In the genomic region with DNA sequence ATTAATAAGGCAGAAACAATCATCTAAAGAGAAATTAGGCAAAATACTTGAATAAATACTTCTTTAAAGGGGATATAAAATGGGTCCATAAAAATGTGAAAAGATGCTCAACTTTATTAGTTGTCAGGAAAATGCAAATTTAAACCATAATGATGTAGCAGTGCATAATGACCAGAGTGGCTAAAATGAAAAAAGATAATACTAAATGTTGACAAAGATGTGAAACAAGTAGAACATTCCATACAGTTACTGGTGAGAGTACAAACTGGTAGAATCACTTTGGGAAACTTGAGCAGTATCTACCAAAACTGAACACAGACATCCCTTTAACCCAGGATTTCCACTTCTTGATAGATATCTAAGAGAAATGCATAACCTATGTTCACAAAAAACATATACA, we compare ENCODE assay signal across 22 cellular contexts. TPM values are rescaled to one million over a fixed set of nuclear protein-coding genes. Genes with fewer than 3 reads are reported as not detected.
DNase-seq lines count a peak whose midpoint lies in the region; ATAC-seq, FAIRE-seq and TF ChIP-seq lines count a peak whose summit lies in the region.
"Had no signal": no experiment of that assay in that cellular context is flagged by ENCODE, and none has a peak within 500 bp of the region (broad histone marks: within the 10 kb centered on the region; RNA-seq: fewer than 3 reads in every experiment).

No MANE protein-coding gene starts in this region.

- no peak for TF ChIP-seq EP300 in SK-N-SH (IDR thresholded peaks at IDR 0.05; ENCODE audit: borderline replicate concordance in 1 of 2, low read depth in 1 of 2, low read length in 1 of 2)

- H3K4me3 Mint-ChIP-seq in activated CD4-positive, alpha-beta memory T cell treated with anti-CD3 and anti-CD28 coated beads for 36 hours = no peak overlapping the region
- H3K4me3 Mint-ChIP-seq: CD8-positive, alpha-beta T cell had no signal

- H3K27me3 Mint-ChIP-seq in activated CD4-positive, alpha-beta memory T cell treated with anti-CD3 and anti-CD28 coated beads for 36 hours = peaks cover 16% of the 10 kb centered on the region

- intact Hi-C loops in PC-3 (cut with micrococcal nuclease) (no loop called here), endothelial cell of umbilical vein (cut with micrococcal nuclease) (loop anchor here (10.0 kb wide), 1 partner anchor 300 kb away; no protein-coding TSS in a partner anchor)
- intact Hi-C loops in activated CD4-positive, alpha-beta memory T cell treated with anti-CD3 and anti-CD28 coated beads for 36 hours (cut with micrococcal nuclease) = no loop called here

- ATAC-seq in SK-N-SH treated with all-trans-retinoic acid at 6 μM for 48 hours = no peak
- ATAC-seq in PC-3 = no peak
- ATAC-seq: CD8-positive, alpha-beta T cell had no signal

- peaks cover 100% of the 10 kb centered on the region for H3K79me2 ChIP-seq in SK-N-SH (ENCODE audit: insufficient read depth)
- peaks cover 95% of the 10 kb centered on the region for H3K79me2 ChIP-seq in PC-3 (ENCODE audit: low read length)
- H3K79me2 ChIP-seq in endothelial cell of umbilical vein (ENCODE audit: control insufficient read depth, insufficient read depth, low read length) = peaks cover 97% of the 10 kb centered on the region

- TF ChIP-seq RAD21 in SK-N-SH (IDR thresholded peaks at IDR 0.05; ENCODE audit: low read length) = no peak

- H3K9me2 ChIP-seq in SK-N-SH (no peaks in the 10 kb centered on the region), PC-3 (replicated peaks; ENCODE audit: low read length) (no peaks in the 10 kb centered on the region)

- no peak for TF ChIP-seq CTCF in SK-N-SH (IDR thresholded peaks at IDR 0.05)
- TF ChIP-seq CTCF in PC-3 (conservative IDR thresholded peaks at IDR 0.05; ENCODE audit: low read depth, low read length) = no peak
- TF ChIP-seq CTCF in endothelial cell of umbilical vein (IDR thresholded peaks at IDR 0.05; ENCODE audit: extremely low read depth in 1 of 2, insufficient read depth in 1 of 2, low read depth in 1 of 2, low read length in 2 of 2) = no peak
- TF ChIP-seq CTCF in WERI-Rb-1 (IDR thresholded peaks at IDR 0.05; ENCODE audit: low read depth, low read length) = no peak

- DNase-seq in SK-N-SH = no peak
- DNase-seq in PC-3 = no peak
- no peak for DNase-seq in endothelial cell of umbilical vein (ENCODE audit: low read depth, low spot score)
- DNase-seq in COR-L47 (lab: John Stamatoyannopoulos, UW) = no peak
- no peak for DNase-seq in WERI-Rb-1
- DNase-seq in activated CD4-positive, alpha-beta memory T cell treated with anti-CD3 and anti-CD28 coated beads for 36 hours = no peak
- DNase-seq: CD8-positive, alpha-beta T cell; DMS53; EL; H7; Kasumi-1; NCI-H1105; NCI-H2081; NCI-H2171 treated with DMSO at 0.1 percent for 48 hours; NCI-H446 treated with DMSO at 0.1 percent for 48 hours; SHP77 treated with DMSO at 0.1 percent for 48 hours had no signal

- no peaks in the 10 kb centered on the region for H3K27me3 ChIP-seq in SK-N-SH (ENCODE audit: insufficient read depth)
- no peaks in the 10 kb centered on the region for H3K27me3 ChIP-seq in PC-3 (ENCODE audit: low read length)
- H3K27me3 ChIP-seq in endothelial cell of umbilical vein (ENCODE audit: control insufficient read depth in 2 of 2, insufficient read depth in 2 of 2, low read length in 2 of 2) = no peaks in the 10 kb centered on the region
- H3K27me3 ChIP-seq in skeletal muscle satellite cell (ENCODE audit: control insufficient read depth, insufficient read depth, low read length) = no peaks in the 10 kb centered on the region
- peaks cover 6% of the 10 kb centered on the region for H3K27me3 ChIP-seq in WERI-Rb-1 (ENCODE audit: insufficient read depth, low read depth, severe bottlenecking)
- H3K27me3 ChIP-seq: BLaER1 treated with 17β-estradiol and CSF1 and Interleukin-3, amounts not matched to agents 10 nM and 100 nM had no signal

- H3K4me2 ChIP-seq in SK-N-SH = peak overlapping the region; percentile 66
- peak overlapping the region; percentile 88; the same call in 1 of the 2 replicates for H3K4me2 ChIP-seq in PC-3 (ENCODE audit: low read length)
- H3K4me2 ChIP-seq in endothelial cell of umbilical vein (ENCODE audit: insufficient read depth, low read length) = peak overlapping the region; percentile 95
- H3K4me2 ChIP-seq in skeletal muscle satellite cell (ENCODE audit: low read length) = peak overlapping the region; percentile 86
- H3K4me2 ChIP-seq: BLaER1 treated with 17β-estradiol and CSF1 and Interleukin-3, amounts not matched to agents 10 nM and 100 nM had no signal

- no peaks in the 10 kb centered on the region for H3K9me1 ChIP-seq in endothelial cell of umbilical vein (replicated peaks; ENCODE audit: control insufficient read depth, extremely low read depth, insufficient read depth, low read length)

- H3K9ac ChIP-seq in SK-N-SH (no peak overlapping the region), PC-3 (ENCODE audit: low read length) (no peak overlapping the region), endothelial cell of umbilical vein (replicated peaks; ENCODE audit: extremely low read depth, insufficient read depth, low read length) (no peak overlapping the region), skeletal muscle satellite cell (ENCODE audit: low read depth, low read length) (no peak overlapping the region)
- H3K9ac ChIP-seq: BLaER1 treated with 17β-estradiol and CSF1 and Interleukin-3, amounts not matched to agents 10 nM and 100 nM had no signal

- H2AFZ ChIP-seq in SK-N-SH (ENCODE audit: low read depth) (no peak overlapping the region), PC-3 (ENCODE audit: low read length) (no peak overlapping the region), endothelial cell of umbilical vein (ENCODE audit: low read depth, low read length) (no peak overlapping the region)

- H3K4me1 ChIP-seq in SK-N-SH (ENCODE audit: control insufficient read depth in 1 of 2, insufficient read depth in 2 of 2, low read depth in 1 of 2, low read length in 1 of 2) (peaks cover 8 to 12% of the 10 kb centered on the region in 2 experiments; a peak in 3 of 4 replicates), PC-3 (ENCODE audit: insufficient read depth, low read length) (peaks cover 36% of the 10 kb centered on the region), endothelial cell of umbilical vein (ENCODE audit: control insufficient read depth, extremely low read depth, insufficient read depth, low read length) (peaks cover 39% of the 10 kb centered on the region), skeletal muscle satellite cell (ENCODE audit: control insufficient read depth, insufficient read depth, low read length) (peaks cover 27% of the 10 kb centered on the region)
- H3K4me1 ChIP-seq: BLaER1 treated with 17β-estradiol and CSF1 and Interleukin-3, amounts not matched to agents 10 nM and 100 nM had no signal

- peak overlapping the region in 1 of 2 experiments; percentile 73; a peak in 2 of 4 replicates for H3K4me3 ChIP-seq in SK-N-SH (ENCODE audit: low read depth in 2 of 2, low read length in 1 of 2)
- H3K4me3 ChIP-seq in PC-3 (ENCODE audit: low read length) = peak overlapping the region; percentile 74
- peak overlapping the region in 1 of 3 experiments; percentile 92 for H3K4me3 ChIP-seq in endothelial cell of umbilical vein (replicated peaks in 1 of 3; ENCODE audit: insufficient read depth in 1 of 3, low read depth in 1 of 3, low read length in 3 of 3)
- peak overlapping the region; percentile 75 for H3K4me3 ChIP-seq in skeletal muscle satellite cell (ENCODE audit: low read length)
- no peak overlapping the region for H3K4me3 ChIP-seq in WERI-Rb-1 (ENCODE audit: low read depth, low read length)
- H3K4me3 ChIP-seq: BLaER1 treated with 17β-estradiol and CSF1 and Interleukin-3, amounts not matched to agents 10 nM and 100 nM had no signal

- no peak for TF ChIP-seq POLR2A in endothelial cell of umbilical vein (IDR thresholded peaks at IDR 0.05; ENCODE audit: low read depth, low read length)

- H3K9me3 ChIP-seq in SK-N-SH (peaks cover 9% of the 10 kb centered on the region; the same call in 1 of the 2 replicates), PC-3 (ENCODE audit: low read length) (no peaks in the 10 kb centered on the region), endothelial cell of umbilical vein (replicated peaks; ENCODE audit: control insufficient read depth, insufficient read depth, low read length) (no peaks in the 10 kb centered on the region), skeletal muscle satellite cell (replicated peaks; ENCODE audit: low read length) (peaks cover 6% of the 10 kb centered on the region), WERI-Rb-1 (ENCODE audit: severe bottlenecking) (peaks cover 4% of the 10 kb centered on the region)

- dilution Hi-C loops in endothelial cell of umbilical vein (cut with MboI; ENCODE audit: extremely low pct_ligation_motif_present, low sequenced_read_pairs) = no loop called here

- CTCF ChIA-PET in SK-N-SH (lab: Yijun Ruan, JAX) (no interaction called here), PC-3 (lab: Charles Lee) (no interaction called here), endothelial cell of umbilical vein (lab: Charles Lee) (no interaction called here)
- CTCF ChIA-PET in activated CD4-positive, alpha-beta memory T cell treated with anti-CD3 and anti-CD28 coated beads for 36 hours (lab: Charles Lee) = no interaction called here

- H3K36me3 ChIP-seq in SK-N-SH (replicated peaks in 1 of 2; ENCODE audit: control insufficient read depth in 1 of 2, insufficient read depth in 2 of 2, low read length in 1 of 2) (peaks cover 22 to 83% of the 10 kb centered on the region in 2 experiments), PC-3 (ENCODE audit: low read depth, low read length) (peaks cover 12% of the 10 kb centered on the region), endothelial cell of umbilical vein (ENCODE audit: control insufficient read depth in 2 of 2, extremely low read depth in 1 of 2, insufficient read depth in 2 of 2, low read length in 2 of 2) (no peaks in the 10 kb centered on the region), skeletal muscle satellite cell (ENCODE audit: insufficient read depth, low read length) (peaks cover 34% of the 10 kb centered on the region), WERI-Rb-1 (no peaks in the 10 kb centered on the region)
- H3K36me3 ChIP-seq: BLaER1 treated with 17β-estradiol and CSF1 and Interleukin-3, amounts not matched to agents 10 nM and 100 nM had no signal

- peaks cover 50% of the 10 kb centered on the region for H3F3A ChIP-seq in SK-N-SH (replicated peaks; ENCODE audit: insufficient read depth)
- peaks cover 9% of the 10 kb centered on the region for H3F3A ChIP-seq in PC-3 (ENCODE audit: low read length, unreplicated experiment)

- peaks cover 3% of the 10 kb centered on the region for H3K4me1 Mint-ChIP-seq in activated CD4-positive, alpha-beta memory T cell treated with anti-CD3 and anti-CD28 coated beads for 36 hours (ENCODE audit: low read depth)
- H3K4me1 Mint-ChIP-seq: IgD-negative memory B cell had no signal

- H3K27ac ChIP-seq in SK-N-SH (ENCODE audit: low read depth in 2 of 2, low read length in 1 of 2) = peak overlapping the region in 1 of 2 experiments; percentile 95; a peak in 1 of 4 replicates
- H3K27ac ChIP-seq in PC-3 (ENCODE audit: low read length) = no peak overlapping the region
- H3K27ac ChIP-seq in endothelial cell of umbilical vein (ENCODE audit: insufficient read depth, low read depth, low read length) = no peak overlapping the region
- no peak overlapping the region for H3K27ac ChIP-seq in WERI-Rb-1
- H3K27ac ChIP-seq: 22Rv1; BLaER1 treated with 17β-estradiol and CSF1 and Interleukin-3, amounts not matched to agents 10 nM and 100 nM had no signal

- H3K36me3 Mint-ChIP-seq in activated CD4-positive, alpha-beta memory T cell treated with anti-CD3 and anti-CD28 coated beads for 36 hours = peaks cover 3% of the 10 kb centered on the region
- H3K36me3 Mint-ChIP-seq: CD8-positive, alpha-beta T cell had no signal

- POLR2A ChIA-PET in SK-N-SH (lab: Yijun Ruan, JAX) = no interaction called here
- POLR2A ChIA-PET in PC-3 (lab: Charles Lee; ENCODE audit: unreplicated experiment) = no interaction called here
- POLR2A ChIA-PET in endothelial cell of umbilical vein (lab: Charles Lee) = no interaction called here
- POLR2A ChIA-PET in activated CD4-positive, alpha-beta memory T cell treated with anti-CD3 and anti-CD28 coated beads for 36 hours (lab: Charles Lee) = no interaction called here

- FAIRE-seq in endothelial cell of umbilical vein (lab: Jason Lieb, UNC) = no peak
- FAIRE-seq: GM12891 had no signal

- peaks cover 42% of the 10 kb centered on the region for H4K20me1 ChIP-seq in SK-N-SH (ENCODE audit: insufficient read depth)
- no peaks in the 10 kb centered on the region for H4K20me1 ChIP-seq in PC-3 (ENCODE audit: low read length)
- H4K20me1 ChIP-seq in endothelial cell of umbilical vein (replicated peaks; ENCODE audit: control insufficient read depth, extremely low read depth, insufficient read depth, low read length) = no peaks in the 10 kb centered on the region
- H4K20me1 ChIP-seq: BLaER1 treated with 17β-estradiol and CSF1 and Interleukin-3, amounts not matched to agents 10 nM and 100 nM had no signal

- peaks cover 5% of the 10 kb centered on the region for H3K9me3 Mint-ChIP-seq in activated CD4-positive, alpha-beta memory T cell treated with anti-CD3 and anti-CD28 coated beads for 36 hours

- no TSS peak for BruUV-seq in PC-3 (replicated peaks; lab: Mats Ljungman, UMichigan)
- BruUV-seq in endothelial cell of umbilical vein (replicated peaks; lab: Mats Ljungman, UMichigan) = no TSS peak

- no peak overlapping the region for H3K27ac Mint-ChIP-seq in activated CD4-positive, alpha-beta memory T cell treated with anti-CD3 and anti-CD28 coated beads for 36 hours
- H3K27ac Mint-ChIP-seq: CD8-positive, alpha-beta T cell; IgD-negative memory B cell had no signal

RNA-seq across cellular contexts. Expression of a gene that starts 5.0 kb away (rescaled TPM):
- polyA plus RNA-seq in SK-N-SH (2012; rRNA removed) = 30.4 and 41.4 TPM in 2 replicates
- polyA plus RNA-seq in SK-N-SH (2012; cell fraction: cytosol; rRNA removed) = 44.8 and 45.9 TPM in 2 replicates
- polyA plus RNA-seq in SK-N-SH (2012; cell fraction: nucleus; rRNA removed) = 27.0 and 42.8 TPM in 2 replicates
- total RNA-seq in PC-3 (2014; rRNA removed) = 16.4 and 19.1 TPM in 2 replicates
- 44.0 and 50.0 TPM in 2 replicates for total RNA-seq in endothelial cell of umbilical vein
- polyA plus RNA-seq in endothelial cell of umbilical vein = 16.3 and 21.9 TPM in 2 replicates
- 21.2 and 22.9 TPM in 2 replicates for polyA plus RNA-seq in endothelial cell of umbilical vein (2011; cell fraction: cytosol; rRNA removed)
- 30.7 and 36.0 TPM in 2 replicates for polyA plus RNA-seq in endothelial cell of umbilical vein (2011; cell fraction: nucleus; rRNA removed)
- polyA plus RNA-seq in endothelial cell of umbilical vein (2012) = 37.8 and 39.0 TPM in 2 replicates
- 45.1 and 46.4 TPM in 2 replicates for polyA minus RNA-seq in endothelial cell of umbilical vein
- 0.41 TPM for polyA minus RNA-seq in endothelial cell of umbilical vein (2011; cell fraction: cytosol; rRNA and poly(A)+ RNA removed)
- 120 and 128 TPM in 2 replicates for polyA minus RNA-seq in endothelial cell of umbilical vein (2011; cell fraction: nucleus; rRNA and poly(A)+ RNA removed)
- 29.2 and 34.3 TPM in 2 replicates for total RNA-seq in skeletal muscle satellite cell (2012; rRNA removed)
- under 1 TPM in 1 of 2 experiments, not detected in 1; 0.07 TPM for total RNA-seq in activated CD4-positive, alpha-beta memory T cell treated with anti-CD3 and anti-CD28 coated beads for 36 hours
- total RNA-seq: CD8-positive, alpha-beta T cell had no signal
- polyA plus RNA-seq: IgD-negative memory B cell had no signal

Comparison
In these comparisons a context has a peak if more than half of its experiments do, and no peak if none do; other contexts are left out.
1. RNA of a gene that starts 5.0 kb away (total RNA-seq): 44.0 to 50.0 TPM in endothelial cell of umbilical vein and 16.4 to 19.1 TPM in PC-3; 0.07 TPM in activated CD4-positive, alpha-beta memory T cell treated with anti-CD3 and anti-CD28 coated beads for 36 hours; every median in the first group is over 10 times any median in the second.
2. Peak in every context shown above with its lines, with median percentiles within 50 percentile points of each other: H3K4me2 ChIP-seq.